Comparison of ENCODE assay signal across 8 cellular contexts in genomic region chr12:31073527-31074332, GRCh38. TPM values are rescaled to one million over a fixed set of nuclear protein-coding genes. Genes with fewer than 3 reads are reported as not detected.
DNase-seq lines count a peak whose midpoint lies in the region; ATAC-seq and TF ChIP-seq lines count a peak whose summit lies in the region.
"Not testable (repeated sequence)": the region's sequence is repeated elsewhere in the genome, so short reads cannot be mapped to it uniquely, and the experiment has no call there.

Gene DDX11, plus strand, starts transcription at chr12:31073860. Its CDS starts 4,534 bp downstream, at chr12:31078394.

- TF ChIP-seq POLR2A in testis (IDR thresholded peaks at IDR 0.05): not testable (repeated sequence)

- peak within 1 kb of the TSS; percentile 96 for H2AFZ ChIP-seq in osteoblast (ENCODE audit: low read length)

- not testable (repeated sequence) for H4K20me1 ChIP-seq in osteoblast (ENCODE audit: insufficient read depth, low read length)

- H3K9ac ChIP-seq in SK-N-MC (ENCODE audit: insufficient read length): peak within 1 kb of the TSS; percentile 84

- H3K79me2 ChIP-seq in osteoblast (ENCODE audit: insufficient read depth, low read length): peaks cover 13% of the 10 kb centered on the region

- H3K4me3 ChIP-seq in GM06990 (replicated peaks; ENCODE audit: low read depth, low read length) (peak within 1 kb of the TSS; percentile 66), SK-N-MC (peak within 1 kb of the TSS; percentile 86), osteoblast (ENCODE audit: insufficient read depth, low read length) (peak within 1 kb of the TSS; percentile 76), testis (peak within 1 kb of the TSS; percentile 68 to 71)

- 1% methylated on average over 25 to 57 of the region's 58 CpGs for WGBS in testis, 2 donors

- H3K27me3 Mint-ChIP-seq in activated naive CD4-positive, alpha-beta T cell treated with anti-CD3 and anti-CD28 coated beads, Interleukin-2, amount 10 ng/mL, durations not matched to agents 7 days and 5 days: not testable (repeated sequence)

- H3K36me3 ChIP-seq in GM06990 (ENCODE audit: control insufficient read depth, insufficient read depth, low read length); SK-N-MC (ENCODE audit: insufficient read depth, low read length); osteoblast (ENCODE audit: insufficient read depth, low read length); testis (ENCODE audit: low read depth, missing control alignments): not testable (repeated sequence)

- intact Hi-C loops in testis (cut with DNase I; ENCODE audit: low total_unique reads): not testable (repeated sequence)

- peak; percentile 93 for DNase-seq in GM06990 (ENCODE audit: extremely low read depth, insufficient read length)
- DNase-seq in NCI-H1048 (lab: John Stamatoyannopoulos, UW): peak; percentile 78
- DNase-seq in SK-N-MC (ENCODE audit: low read depth, low spot score); glomerular endothelial cell (ENCODE audit: extremely low read depth, low read depth, low spot score): not testable (repeated sequence)
- DNase-seq in activated naive CD4-positive, alpha-beta T cell treated with anti-CD3 and anti-CD28 coated beads, Interleukin-2, amount 10 ng/mL, durations not matched to agents 7 days and 5 days: peak; percentile 95
- peak; percentile 98 for DNase-seq in osteoblast (ENCODE audit: insufficient read length, low spot score, missing footprints)
- DNase-seq in testis: peak; percentile 95

- CTCF ChIA-PET in activated naive CD4-positive, alpha-beta T cell treated with anti-CD3 and anti-CD28 coated beads, Interleukin-2, amount 10 ng/mL, durations not matched to agents 7 days and 5 days (lab: Charles Lee): not testable (repeated sequence)

- peak within 1 kb of the TSS; percentile 92 for H3K4me2 ChIP-seq in osteoblast (ENCODE audit: insufficient read depth, low read length)

- H3K4me1 Mint-ChIP-seq in activated naive CD4-positive, alpha-beta T cell treated with anti-CD3 and anti-CD28 coated beads, Interleukin-2, amount 10 ng/mL, durations not matched to agents 7 days and 5 days: peaks cover 48% of the 10 kb centered on the region

- peaks cover 14% of the 10 kb centered on the region for H3K4me1 ChIP-seq in osteoblast (ENCODE audit: insufficient read depth, low read length)
- H3K4me1 ChIP-seq in testis: not testable (repeated sequence)

- H3K27ac Mint-ChIP-seq in activated naive CD4-positive, alpha-beta T cell treated with anti-CD3 and anti-CD28 coated beads, Interleukin-2, amount 10 ng/mL, durations not matched to agents 7 days and 5 days: peak within 1 kb of the TSS; percentile 93

- peak; percentile 95 for ATAC-seq in HG02571 (IDR thresholded peaks at IDR 0.05; ENCODE audit: unreplicated experiment)

- H3K4me3 Mint-ChIP-seq in activated naive CD4-positive, alpha-beta T cell treated with anti-CD3 and anti-CD28 coated beads, Interleukin-2, amount 10 ng/mL, durations not matched to agents 7 days and 5 days: peak within 1 kb of the TSS; percentile 93

- H3K27me3 ChIP-seq in GM06990 (replicated peaks; ENCODE audit: control insufficient read depth, insufficient read depth, low read length); osteoblast (ENCODE audit: insufficient read depth, low read length); testis: not testable (repeated sequence)

- TF ChIP-seq CTCF in GM06990 (IDR thresholded peaks at IDR 0.05; ENCODE audit: insufficient read depth, low read length, poor library complexity, severe bottlenecking); osteoblast (IDR thresholded peaks at IDR 0.05; ENCODE audit: extremely low read depth, low read depth, low read length); testis (IDR thresholded peaks at IDR 0.05): not testable (repeated sequence)

- not testable (repeated sequence) for H3K9me3 Mint-ChIP-seq in activated naive CD4-positive, alpha-beta T cell treated with anti-CD3 and anti-CD28 coated beads, Interleukin-2, amount 10 ng/mL, durations not matched to agents 7 days and 5 days

- H3K9me3 ChIP-seq in SK-N-MC (ENCODE audit: low read depth, low read length); osteoblast (ENCODE audit: low read depth, low read length); testis: not testable (repeated sequence)

- peak within 1 kb of the TSS; percentile 81; the same call in 1 of the 2 replicates for H3K27ac ChIP-seq in SK-N-MC
- H3K27ac ChIP-seq in osteoblast (ENCODE audit: low read depth, low read length): peak within 1 kb of the TSS; percentile 76
- H3K27ac ChIP-seq in testis: peak within 1 kb of the TSS; percentile 61 to 90

- peaks cover 17% of the 10 kb centered on the region for H3K36me3 Mint-ChIP-seq in activated naive CD4-positive, alpha-beta T cell treated with anti-CD3 and anti-CD28 coated beads, Interleukin-2, amount 10 ng/mL, durations not matched to agents 7 days and 5 days

RNA-seq across cellular contexts. Expression of gene DDX11, which starts in this region (rescaled TPM):
- total RNA-seq in glomerular endothelial cell: 10.4 and 21.0 TPM in 2 replicates
- total RNA-seq in osteoblast: 15.9 and 28.9 TPM in 2 replicates
- 10 to 100 TPM; 49.6 to 63.1 TPM for total RNA-seq in testis
- 19.7 TPM for polyA plus RNA-seq in testis (ENCODE audit: insufficient read depth, low read depth, low replicate concordance)
